8 cellular contexts compared by ENCODE assay signal in the genomic region with DNA sequence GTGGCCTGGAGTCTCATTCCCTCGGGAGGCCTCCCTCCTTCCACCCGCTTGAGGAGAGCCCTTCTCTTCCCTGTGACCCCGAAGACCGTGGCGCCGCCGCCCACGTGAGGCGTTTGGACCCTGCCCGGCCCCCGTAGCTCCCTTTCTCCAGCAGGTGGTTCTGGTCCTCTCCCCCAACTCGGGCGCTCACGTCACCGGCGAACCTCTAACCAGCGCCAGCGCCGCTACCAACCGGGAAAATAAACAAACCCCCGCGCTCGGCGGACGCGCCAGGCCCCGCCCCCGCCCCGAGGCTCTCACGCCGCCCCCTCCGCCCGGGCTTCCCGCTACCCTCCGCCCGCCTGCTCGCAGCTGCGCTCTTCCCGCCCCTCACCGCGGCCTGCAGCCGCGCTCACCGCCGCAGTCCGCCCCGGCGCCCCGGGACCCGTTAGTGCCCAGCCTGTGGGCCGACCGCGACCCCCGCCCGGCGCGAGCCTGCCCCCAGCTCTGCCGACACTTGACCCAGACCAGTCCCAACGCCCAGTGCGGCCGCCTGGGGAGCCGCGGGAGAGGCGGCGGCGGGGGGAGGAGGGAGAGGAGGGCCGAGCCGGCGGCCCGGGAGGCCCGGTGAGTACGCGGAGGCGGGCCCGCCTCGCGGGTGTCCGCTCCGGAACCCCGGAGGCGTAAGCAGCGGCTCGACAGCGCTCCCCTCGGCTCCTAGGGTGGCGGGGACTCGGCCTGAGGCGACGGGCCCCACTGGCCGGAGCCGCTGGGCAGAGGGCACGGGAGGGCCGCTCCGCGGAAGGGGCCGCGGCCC.
DNase-seq lines count a peak whose midpoint lies in the region; ATAC-seq, FAIRE-seq and TF ChIP-seq lines count a peak whose summit lies in the region.
"Not testable (repeated sequence)": the region's sequence is repeated elsewhere in the genome, so short reads cannot be mapped to it uniquely, and the experiment has no call there.

No MANE protein-coding gene starts in this region.

- not testable (repeated sequence) for TF ChIP-seq EP300 in A549 (IDR thresholded peaks at IDR 0.05)

- not testable (repeated sequence) for H3K4me1 ChIP-seq in A549; small intestine (ENCODE audit: control insufficient read depth in 2 of 2, insufficient read depth in 1 of 2, low read depth in 1 of 2, low read length in 1 of 2)

- peak overlapping the region; percentile 87 for H3K4me3 ChIP-seq in A549
- H3K4me3 ChIP-seq in WI38 (ENCODE audit: low read depth, low read length) = peak overlapping the region; percentile 68
- peak overlapping the region; percentile 60 for H3K4me3 ChIP-seq in bronchial epithelial cell (ENCODE audit: low read depth, low read length)
- peak overlapping the region; percentile 72 to 83 for H3K4me3 ChIP-seq in small intestine (ENCODE audit: low read depth in 1 of 2, low read length in 2 of 2)

- POLR2A ChIA-PET in A549 (lab: Yijun Ruan, JAX) = not testable (repeated sequence)

- peak; percentile 16; the same call in 1 of the 2 replicates for TF ChIP-seq POLR2A in A549 (IDR thresholded peaks at IDR 0.05; ENCODE audit: low read length)

- TF ChIP-seq RAD21 in A549 (conservative IDR thresholded peaks at IDR 0.05 in 1 of 2, IDR thresholded peaks at IDR 0.05 in 1 of 2) = not testable (repeated sequence)

- DNase-seq in A549 (ENCODE audit: low read depth in 1 of 2, low spot score in 1 of 2) = peak; percentile 10 to 83
- DNase-seq in NCI-H2081 (lab: John Stamatoyannopoulos, UW) = peak; percentile 75 to 76
- not testable (repeated sequence) for DNase-seq in bronchial epithelial cell (ENCODE audit: low read depth)
- DNase-seq in inferior parietal cortex (ENCODE audit: extremely low spot score) = peak; percentile 58
- DNase-seq in small intestine = peak; percentile 65

- peak; percentile 81 to 88 for ATAC-seq in A549
- peak; percentile 66 for ATAC-seq in GM18861 (IDR thresholded peaks at IDR 0.05; ENCODE audit: unreplicated experiment)
- peak; percentile 82 for ATAC-seq in HG03045 (IDR thresholded peaks at IDR 0.05; ENCODE audit: unreplicated experiment)

- not testable (repeated sequence) for TF ChIP-seq CTCF in A549 (IDR thresholded peaks at IDR 0.05); WI38 (IDR thresholded peaks at IDR 0.05; ENCODE audit: low read depth, low read length); bronchial epithelial cell (IDR thresholded peaks at IDR 0.05; ENCODE audit: insufficient read depth, low read length, severe bottlenecking)

- FAIRE-seq in A549 (lab: Jason Lieb, UNC); bronchial epithelial cell (lab: Jason Lieb, UNC); small intestine (lab: Jason Lieb, UNC): not testable (repeated sequence)

- H3K36me3 ChIP-seq in bronchial epithelial cell (ENCODE audit: control insufficient read depth, insufficient read depth, low read length); small intestine (ENCODE audit: control insufficient read depth in 2 of 2, insufficient read depth in 2 of 2, low read length in 2 of 2): not testable (repeated sequence)

- H3K27ac ChIP-seq in A549 (peak overlapping the region; percentile 71 to 89), small intestine (ENCODE audit: low read depth in 1 of 2, low read length in 1 of 2) (peak overlapping the region; percentile 74 to 86)

- 2% methylated on average over 10 of the region's 97 CpGs for WGBS in A549 (ENCODE audit: missing lambda C conversion rate)
- WGBS in small intestine, 3 donors = 0% methylated on average over 41 to 97 of the region's 97 CpGs

- not testable (repeated sequence) for H3K27me3 ChIP-seq in bronchial epithelial cell (ENCODE audit: control insufficient read depth, insufficient read depth, low read length); small intestine (ENCODE audit: control insufficient read depth in 2 of 2, insufficient read depth in 2 of 2, low read length in 2 of 2)

- CTCF ChIA-PET in A549 (lab: Yijun Ruan, JAX) = not testable (repeated sequence)

- not testable (repeated sequence) for H3K9me3 ChIP-seq in A549; small intestine (ENCODE audit: control insufficient read depth, low read depth)

- peak overlapping the region; percentile 89 for H3K4me2 ChIP-seq in A549

TF ChIP-seq in A549, 52 proteins besides CTCF, POLR2A, EP300 and RAD21:
- TF ChIP-seq, protein P1, sequence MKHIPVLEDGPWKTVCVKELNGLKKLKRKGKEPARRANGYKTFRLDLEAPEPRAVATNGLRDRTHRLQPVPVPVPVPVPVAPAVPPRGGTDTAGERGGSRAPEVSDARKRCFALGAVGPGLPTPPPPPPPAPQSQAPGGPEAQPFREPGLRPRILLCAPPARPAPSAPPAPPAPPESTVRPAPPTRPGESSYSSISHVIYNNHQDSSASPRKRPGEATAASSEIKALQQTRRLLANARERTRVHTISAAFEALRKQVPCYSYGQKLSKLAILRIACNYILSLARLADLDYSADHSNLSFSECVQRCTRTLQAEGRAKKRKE (CRISPR knock-in tag; IDR thresholded peaks at IDR 0.05; ENCODE audit: low read depth) = peak; percentile 34; the same call in 1 of the 2 replicates
- TF ChIP-seq JUN (IDR thresholded peaks at IDR 0.05) = peak in 1 of 2 experiments; percentile 15; a peak in 1 of 5 replicates
- peak; percentile 78 for TF ChIP-seq MAX (IDR thresholded peaks at IDR 0.05)
- TF ChIP-seq, protein P2, sequence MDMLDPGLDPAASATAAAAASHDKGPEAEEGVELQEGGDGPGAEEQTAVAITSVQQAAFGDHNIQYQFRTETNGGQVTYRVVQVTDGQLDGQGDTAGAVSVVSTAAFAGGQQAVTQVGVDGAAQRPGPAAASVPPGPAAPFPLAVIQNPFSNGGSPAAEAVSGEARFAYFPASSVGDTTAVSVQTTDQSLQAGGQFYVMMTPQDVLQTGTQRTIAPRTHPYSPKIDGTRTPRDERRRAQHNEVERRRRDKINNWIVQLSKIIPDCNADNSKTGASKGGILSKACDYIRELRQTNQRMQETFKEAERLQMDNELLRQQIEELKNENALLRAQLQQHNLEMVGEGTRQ (IDR thresholded peaks at IDR 0.05) = peak; percentile 66
- 0 out of 2 replicates have a peak, but pooled peaks have one; percentile 33 for TF ChIP-seq E2F6 (IDR thresholded peaks at IDR 0.05; ENCODE audit: borderline replicate concordance, low read depth)
- peak; percentile 76 for TF ChIP-seq PHF8 (IDR thresholded peaks at IDR 0.05; ENCODE audit: borderline replicate concordance, low read depth)
TF ChIP-seq in A549: peak in this region for 6; not testable (repeated sequence) for 46.
